2 cellular contexts compared by ENCODE assay signal in genomic region chr22:31343235-31344191, GRCh38.
TF ChIP-seq lines count a peak whose summit lies in the region.

No MANE protein-coding gene starts in this region.

TF ChIP-seq in Ishikawa, 13 proteins besides CTCF, POLR2A, EP300 and RAD21 (continued from another document):
- TF ChIP-seq REST (IDR thresholded peaks at IDR 0.05; ENCODE audit: low read depth) (no peak), CREB1 (IDR thresholded peaks at IDR 0.05; ENCODE audit: low read depth) (no peak), TAF1 (IDR thresholded peaks at IDR 0.05; ENCODE audit: low read depth) (peak; percentile 45; the same call in 1 of the 2 replicates), MAX (IDR thresholded peaks at IDR 0.05) (peak; percentile 96)

TF ChIP-seq in WTC11, 78 proteins besides CTCF, POLR2A, EP300 and RAD21 (continued from another document):
- TF ChIP-seq CDX4 (CRISPR knock-in tag; IDR thresholded peaks at IDR 0.05; ENCODE audit: borderline replicate concordance) (no peak), NFE2L1 (CRISPR knock-in tag; IDR thresholded peaks at IDR 0.05) (peak; percentile 5; the same call in 1 of the 2 replicates), AFF4 (CRISPR knock-in tag; IDR thresholded peaks at IDR 0.05; ENCODE audit: borderline replicate concordance) (no peak), ZNF121 (CRISPR knock-in tag; IDR thresholded peaks at IDR 0.05) (no peak), PREB (CRISPR knock-in tag; IDR thresholded peaks at IDR 0.05; ENCODE audit: borderline replicate concordance) (no peak), ATF1 (CRISPR knock-in tag; IDR thresholded peaks at IDR 0.05) (no peak), FOXP4 (CRISPR knock-in tag; IDR thresholded peaks at IDR 0.05) (0 out of 2 replicates have a peak, but pooled peaks have one; percentile 46), ZNF281 (CRISPR knock-in tag; IDR thresholded peaks at IDR 0.05) (peak; percentile 79), SP1 (CRISPR knock-in tag; conservative IDR thresholded peaks at IDR 0.05) (no peak; the same call in 1 of the 2 replicates), ZNF512 (CRISPR knock-in tag; IDR thresholded peaks at IDR 0.05; ENCODE audit: borderline replicate concordance) (no peak), JUN (CRISPR knock-in tag; IDR thresholded peaks at IDR 0.05) (no peak), HMGA2 (CRISPR knock-in tag; IDR thresholded peaks at IDR 0.05) (0 out of 2 replicates have a peak, but pooled peaks have one; percentile 4), E2F5 (CRISPR knock-in tag; IDR thresholded peaks at IDR 0.05) (peak; percentile 50; the same call in 1 of the 2 replicates), ZBTB21 (CRISPR knock-in tag; IDR thresholded peaks at IDR 0.05; ENCODE audit: borderline replicate concordance) (no peak), ATF3 (CRISPR knock-in tag; conservative IDR thresholded peaks at IDR 0.05) (no peak), E2F1 (CRISPR knock-in tag; IDR thresholded peaks at IDR 0.05) (no peak), ZBTB43 (CRISPR knock-in tag; IDR thresholded peaks at IDR 0.05) (no peak; the same call in 1 of the 2 replicates), CREM (CRISPR knock-in tag; IDR thresholded peaks at IDR 0.05) (no peak), NFYB (CRISPR knock-in tag; conservative IDR thresholded peaks at IDR 0.05; ENCODE audit: low read depth) (peak; percentile 40; the same call in 1 of the 2 replicates), NR2C2 (CRISPR knock-in tag; IDR thresholded peaks at IDR 0.05) (no peak), MAX (CRISPR knock-in tag; IDR thresholded peaks at IDR 0.05) (0 out of 2 replicates have a peak, but pooled peaks have one; percentile 27), MXD4 (CRISPR knock-in tag; IDR thresholded peaks at IDR 0.05; ENCODE audit: borderline replicate concordance) (no peak), E2F4 (CRISPR knock-in tag; IDR thresholded peaks at IDR 0.05; ENCODE audit: borderline replicate concordance, low read depth) (no peak)
